Comparison of ENCODE assay signal across 18 cellular contexts in the genomic region with DNA sequence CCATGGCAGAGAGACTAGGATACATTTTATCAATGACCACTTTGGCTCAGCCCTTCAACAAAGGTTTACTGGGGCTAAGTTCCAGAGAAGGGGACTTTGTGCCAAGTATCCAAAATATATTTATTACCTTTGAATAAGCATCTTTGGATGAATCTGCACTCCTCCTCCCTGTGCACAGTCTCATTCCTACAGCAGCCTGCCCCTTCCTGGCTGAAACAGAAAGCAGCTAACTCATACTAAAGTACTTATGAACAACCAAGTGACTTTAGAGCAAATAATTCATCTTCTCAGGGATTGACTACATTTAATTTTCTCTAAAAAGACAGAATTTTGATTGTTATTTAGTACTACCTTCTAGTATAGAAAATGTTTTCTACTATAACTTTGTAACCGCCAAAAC. TPM values are rescaled to one million over a fixed set of nuclear protein-coding genes. Genes with fewer than 3 reads are reported as not detected.
DNase-seq lines count a peak whose midpoint lies in the region; ATAC-seq and TF ChIP-seq lines count a peak whose summit lies in the region.
"Had no signal": no experiment of that assay in that cellular context is flagged by ENCODE, and none has a peak within 500 bp of the region (broad histone marks: within the 10 kb centered on the region; RNA-seq: fewer than 3 reads in every experiment).

No MANE protein-coding gene starts in this region.

- no peak overlapping the region for H2BK120ac ChIP-seq in mesenchymal stem cell (ENCODE audit: low read depth, low read length)

- DNase-seq in activated naive CD4-positive, alpha-beta T cell treated with anti-CD3 and anti-CD28 coated beads for 36 hours: peak; percentile 16
- no peak for DNase-seq in activated naive CD4-positive, alpha-beta T cell treated with anti-CD3 and anti-CD28 coated beads, Interleukin-2, amount 50 U/mL, for 16 hours
- DNase-seq in mesenchymal stem cell (peak; percentile 21), suprapubic skin (ENCODE audit: low spot score in 2 of 2) (no peak), posterior cingulate gyrus (no peak), RKO (ENCODE audit: low spot score) (no peak)
- DNase-seq: C1 segment of cervical spinal cord; CD8-positive, alpha-beta memory T cell; DMS53; EL; Kasumi-1; NCI-H1694 treated with DMSO at 0.1 percent for 48 hours; NCI-H2107; NCI-H2227 treated with DMSO at 0.1 percent for 48 hours; NCI-H524; PC-9 had no signal

- no peaks in the 10 kb centered on the region for H3K9me3 ChIP-seq in Loucy (ENCODE audit: insufficient read depth, low read depth, low read length)
- no peaks in the 10 kb centered on the region for H3K9me3 ChIP-seq in mesenchymal stem cell (ENCODE audit: control insufficient read depth, low read length)
- no peaks in the 10 kb centered on the region for H3K9me3 ChIP-seq in suprapubic skin

- H3F3A ChIP-seq in Loucy (ENCODE audit: low read depth): no peaks in the 10 kb centered on the region

- no peaks in the 10 kb centered on the region for H3K36me3 Mint-ChIP-seq in activated naive CD4-positive, alpha-beta T cell treated with anti-CD3 and anti-CD28 coated beads for 36 hours (ENCODE audit: low read depth)
- H3K36me3 Mint-ChIP-seq: CD8-positive, alpha-beta memory T cell had no signal

- H3K27ac ChIP-seq in mesenchymal stem cell (ENCODE audit: low read length, poor library complexity, severe bottlenecking) (no peak overlapping the region), suprapubic skin (no peak overlapping the region)
- H3K27ac ChIP-seq: PC-9 had no signal

- no peaks in the 10 kb centered on the region for H3K9me3 Mint-ChIP-seq in activated naive CD4-positive, alpha-beta T cell treated with anti-CD3 and anti-CD28 coated beads for 36 hours
- H3K9me3 Mint-ChIP-seq: CD8-positive, alpha-beta memory T cell had no signal

- H2AK5ac ChIP-seq in mesenchymal stem cell (ENCODE audit: low read length, severe bottlenecking): no peak overlapping the region

- no peak overlapping the region for H3K14ac ChIP-seq in mesenchymal stem cell (ENCODE audit: low read length in 2 of 2)

- H3K18ac ChIP-seq in mesenchymal stem cell (ENCODE audit: low read depth in 1 of 2, low read length in 2 of 2): peak overlapping the region in 1 of 2 experiments; percentile 37

- H3K79me1 ChIP-seq in mesenchymal stem cell (replicated peaks; ENCODE audit: low read length, poor library complexity, severe bottlenecking): no peaks in the 10 kb centered on the region

- ATAC-seq in HG03175 (IDR thresholded peaks at IDR 0.05; ENCODE audit: unreplicated experiment): no peak

- H3K27ac Mint-ChIP-seq in activated naive CD4-positive, alpha-beta T cell treated with anti-CD3 and anti-CD28 coated beads for 36 hours: no peak overlapping the region

- H3K4me1 Mint-ChIP-seq in activated naive CD4-positive, alpha-beta T cell treated with anti-CD3 and anti-CD28 coated beads for 36 hours (ENCODE audit: low read depth): peaks cover 21% of the 10 kb centered on the region
- H3K4me1 Mint-ChIP-seq: CD8-positive, alpha-beta memory T cell had no signal

- H4K91ac ChIP-seq in mesenchymal stem cell (ENCODE audit: low read length): no peak overlapping the region

- no peak overlapping the region for H3K4me2 ChIP-seq in Loucy (ENCODE audit: low read depth, low read length, poor library complexity, severe bottlenecking)
- no peak overlapping the region for H3K4me2 ChIP-seq in mesenchymal stem cell (ENCODE audit: low read length, poor library complexity, severe bottlenecking)
- H3K4me2 ChIP-seq: PC-9 had no signal

- H4K8ac ChIP-seq in mesenchymal stem cell (ENCODE audit: low read length): no peak overlapping the region

- no peak overlapping the region for H2BK12ac ChIP-seq in mesenchymal stem cell (ENCODE audit: low read length in 2 of 2)

- no peak overlapping the region for H2BK15ac ChIP-seq in mesenchymal stem cell (ENCODE audit: low read depth, poor library complexity, severe bottlenecking)

- peak overlapping the region; percentile 60 for H2AFZ ChIP-seq in Loucy (ENCODE audit: low read length)
- no peak overlapping the region for H2AFZ ChIP-seq in mesenchymal stem cell (ENCODE audit: low read depth, low read length)
- H2AFZ ChIP-seq: PC-9 had no signal

- TF ChIP-seq EP300 in suprapubic skin (IDR thresholded peaks at IDR 0.05): no peak

- no peak overlapping the region for H3K4ac ChIP-seq in mesenchymal stem cell (ENCODE audit: low read depth in 1 of 2, low read length in 2 of 2)

- no peaks in the 10 kb centered on the region for H3K27me3 ChIP-seq in Loucy (ENCODE audit: insufficient read depth, low read length, poor library complexity, severe bottlenecking)
- H3K27me3 ChIP-seq in mesenchymal stem cell (ENCODE audit: control insufficient read depth in 1 of 2, insufficient read depth in 1 of 2, low read length in 2 of 2): no peaks in the 10 kb centered on the region
- H3K27me3 ChIP-seq in suprapubic skin: no peaks in the 10 kb centered on the region

- no peak for TF ChIP-seq POLR2A in suprapubic skin (IDR thresholded peaks at IDR 0.05)

- no peaks in the 10 kb centered on the region for H3K9me2 ChIP-seq in Loucy (replicated peaks; ENCODE audit: low read depth, low read length)

- H3K79me2 ChIP-seq in Loucy (ENCODE audit: insufficient read depth, low read length): no peaks in the 10 kb centered on the region

- H3K4me3 Mint-ChIP-seq in activated naive CD4-positive, alpha-beta T cell treated with anti-CD3 and anti-CD28 coated beads for 36 hours: no peak overlapping the region
- H3K4me3 Mint-ChIP-seq: CD8-positive, alpha-beta memory T cell had no signal

- H3K9ac ChIP-seq in Loucy (ENCODE audit: low read depth, low read length, poor library complexity, severe bottlenecking) (no peak overlapping the region), mesenchymal stem cell (ENCODE audit: low read length) (no peak overlapping the region)

- H4K20me1 ChIP-seq in Loucy (ENCODE audit: insufficient read depth, low read length, poor library complexity, severe bottlenecking): no peaks in the 10 kb centered on the region

- WGBS in mesenchymal stem cell: no CpG with 5 or more reads among the region's 1 CpG
- WGBS in suprapubic skin: 95% methylated on average over 1 of the region's 1 CpG

- H3K27me3 Mint-ChIP-seq in activated naive CD4-positive, alpha-beta T cell treated with anti-CD3 and anti-CD28 coated beads for 36 hours (ENCODE audit: low read depth): no peaks in the 10 kb centered on the region
- H3K27me3 Mint-ChIP-seq: CD8-positive, alpha-beta memory T cell had no signal

- CTCF ChIA-PET in activated naive CD4-positive, alpha-beta T cell treated with anti-CD3 and anti-CD28 coated beads for 36 hours (lab: Charles Lee): no interaction called here

- no peak overlapping the region for H3K4me3 ChIP-seq in Loucy (ENCODE audit: low read length, poor library complexity, severe bottlenecking)
- no peak overlapping the region for H3K4me3 ChIP-seq in mesenchymal stem cell (ENCODE audit: insufficient read depth in 1 of 2, low read depth in 1 of 2, low read length in 2 of 2)
- no peak overlapping the region for H3K4me3 ChIP-seq in suprapubic skin
- H3K4me3 ChIP-seq: PC-9 had no signal

- TF ChIP-seq CTCF in Loucy (conservative IDR thresholded peaks at IDR 0.05; ENCODE audit: low read length) (no peak), suprapubic skin (IDR thresholded peaks at IDR 0.05) (no peak)

- H3K4me1 ChIP-seq in Loucy (ENCODE audit: insufficient read depth, low read length, poor library complexity, severe bottlenecking) (peaks cover 12% of the 10 kb centered on the region), mesenchymal stem cell (ENCODE audit: control insufficient read depth, insufficient read depth, low read depth, low read length) (no peaks in the 10 kb centered on the region), suprapubic skin (no peaks in the 10 kb centered on the region)

- intact Hi-C loops in activated naive CD4-positive, alpha-beta T cell treated with anti-CD3 and anti-CD28 coated beads for 36 hours (cut with micrococcal nuclease): no loop called here
- intact Hi-C loops in posterior cingulate gyrus (cut with DNase I): no loop called here

- no peak overlapping the region for H3K23ac ChIP-seq in mesenchymal stem cell (ENCODE audit: low read length in 2 of 2)

- H3K36me3 ChIP-seq in Loucy (ENCODE audit: insufficient read depth, low read length) (no peaks in the 10 kb centered on the region), mesenchymal stem cell (ENCODE audit: control insufficient read depth in 1 of 2, insufficient read depth in 2 of 2, low read depth in 1 of 2, low read length in 2 of 2) (no peaks in the 10 kb centered on the region), suprapubic skin (no peaks in the 10 kb centered on the region)

- H2BK5ac ChIP-seq in mesenchymal stem cell (ENCODE audit: low read depth, low read length, poor library complexity, severe bottlenecking): no peak overlapping the region

RNA-seq across cellular contexts. Expression of gene ETV6, which starts 47.8 kb away (rescaled TPM):
- total RNA-seq in activated naive CD4-positive, alpha-beta T cell treated with anti-CD3 and anti-CD28 coated beads for 36 hours: 10 to 100 TPM; 48.1 to 48.6 TPM
- 10.9 TPM for polyA plus RNA-seq in mesenchymal stem cell (2013, experiment 1 of 2)
- 10.4 TPM for polyA plus RNA-seq in mesenchymal stem cell (2013, experiment 2 of 2)
- 10 to 100 TPM; 16.9 to 41.4 (median 25.1) TPM for total RNA-seq in suprapubic skin

Comparison
In these comparisons a context has a peak if more than half of its experiments do, and no peak if none do; other contexts are left out.
1. DNase-seq: peak in activated naive CD4-positive, alpha-beta T cell treated with anti-CD3 and anti-CD28 coated beads for 36 hours (single experiment) and mesenchymal stem cell (single experiment); none in activated naive CD4-positive, alpha-beta T cell treated with anti-CD3 and anti-CD28 coated beads, Interleukin-2, amount 50 U/mL, for 16 hours (single experiment), suprapubic skin (0 of 2), posterior cingulate gyrus (0 of 10) and RKO (single experiment).